ENCODE assay signal across 20 cellular contexts in genomic region chr10:93250010-93250409, GRCh38.
"Had no signal": no experiment of that assay in that cellular context is flagged by ENCODE, and none has a peak within 500 bp of the region (broad histone marks: within the 10 kb centered on the region; RNA-seq: fewer than 3 reads in every experiment).

No MANE protein-coding gene starts in this region.

- DNase-seq: IMR-90, Kasumi-1, MM.1S, NCI-H1092 treated with DMSO at 0.1 percent for 48 hours, NCI-H1436, NCI-H1694 treated with DMSO at 0.1 percent for 48 hours, NCI-H1930, NCI-H2081, NCI-H2107, NCI-H2227 treated with DMSO at 0.1 percent for 48 hours, NCI-H524, NCI-H526 treated with DMSO at 0.1 percent for 48 hours, NCI-H774, Right ventricle myocardium superior, RPMI8226, SK-N-SH, SW 1271, T-cell had no signal

- FAIRE-seq: RCC 7860 had no signal

- H3K9me2 ChIP-seq: SK-N-SH had no signal

- H3K9me3 Mint-ChIP-seq: T-cell had no signal

- H3K27ac ChIP-seq: KMS-11 had no signal

- ATAC-seq: T-cell had no signal

- H3K9me3 ChIP-seq: SK-N-SH had no signal

- H3K27ac Mint-ChIP-seq: T-cell had no signal

- H3K4me1 Mint-ChIP-seq: T-cell had no signal

- H3K9ac ChIP-seq: KMS-11, SK-N-SH had no signal

- H3K4me3 Mint-ChIP-seq: T-cell had no signal

- H3K36me3 Mint-ChIP-seq: T-cell had no signal

- H3K4me2 ChIP-seq: KMS-11, SK-N-SH had no signal
